In the genomic region with DNA sequence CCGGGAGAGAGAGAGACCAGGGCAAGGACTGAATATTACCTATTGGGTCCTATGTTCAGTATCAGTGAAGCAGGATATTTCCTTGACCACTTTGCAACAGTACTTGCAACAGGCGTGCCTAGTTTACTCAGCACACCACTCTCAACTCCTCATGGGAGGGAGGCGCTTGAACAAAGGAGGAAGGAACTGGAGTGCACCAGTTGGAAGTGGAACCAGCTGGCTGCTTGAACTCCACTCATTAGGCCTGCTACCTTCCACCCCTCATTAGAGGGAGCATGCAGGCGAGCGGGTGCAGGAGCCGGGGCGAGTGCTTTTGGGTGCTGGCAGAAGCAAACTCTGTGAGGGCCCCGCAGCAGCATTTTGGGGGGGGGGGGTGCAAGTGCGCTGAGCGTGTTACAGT, we compare ENCODE assay signal across 14 cellular contexts.
DNase-seq lines count a peak whose midpoint lies in the region; ATAC-seq and TF ChIP-seq lines count a peak whose summit lies in the region.
"Had no signal": no experiment of that assay in that cellular context is flagged by ENCODE, and none has a peak within 500 bp of the region (broad histone marks: within the 10 kb centered on the region; RNA-seq: fewer than 3 reads in every experiment).

No MANE protein-coding gene starts in this region.

- H3K4me1 ChIP-seq in endodermal cell (ENCODE audit: control insufficient read depth, insufficient read depth, low read length) (no peaks in the 10 kb centered on the region), lower lobe of right lung (no peaks in the 10 kb centered on the region), upper lobe of right lung (no peaks in the 10 kb centered on the region)
- no peaks in the 10 kb centered on the region for H3K4me1 ChIP-seq in CD8-positive, alpha-beta memory T cell (ENCODE audit: insufficient read depth, low read length)

- H3K27me3 Mint-ChIP-seq in endodermal cell (ENCODE audit: insufficient read depth), result no peaks in the 10 kb centered on the region
- no peaks in the 10 kb centered on the region for H3K27me3 Mint-ChIP-seq in CD8-positive, alpha-beta memory T cell

- H3K4me3 ChIP-seq in endodermal cell (ENCODE audit: low read length) (no peak overlapping the region), lower lobe of right lung (no peak overlapping the region), upper lobe of right lung (no peak overlapping the region)
- H3K4me3 ChIP-seq in CD8-positive, alpha-beta memory T cell (ENCODE audit: low read length), result no peak overlapping the region
- H3K4me3 ChIP-seq: BLaER1, GM23248 had no signal

- WGBS in endodermal cell (ENCODE audit: insufficient coverage in 1 of 2, insufficient read length in 1 of 2), 2 experiments, result 93 to 100% methylated on average over 1 to 10 of the region's 10 CpGs

- intact Hi-C loops in lower lobe of right lung (cut with DNase I) (no loop called here), upper lobe of right lung (cut with DNase I) (no loop called here), posterior vena cava (cut with DNase I) (no loop called here)

- H3K27ac ChIP-seq in endodermal cell (ENCODE audit: low read depth, low read length), result no peak overlapping the region
- H3K27ac ChIP-seq in lower lobe of right lung, result no peak overlapping the region
- H3K27ac ChIP-seq in upper lobe of right lung, result no peak overlapping the region
- H3K27ac ChIP-seq in CD8-positive, alpha-beta memory T cell (ENCODE audit: low read depth, low read length), result no peak overlapping the region
- H3K27ac ChIP-seq: BLaER1, GM23248 had no signal

- peak; percentile 46 to 78 for ATAC-seq in lower lobe of right lung
- ATAC-seq in upper lobe of right lung, result peak; percentile 63

- CTCF ChIA-PET in CD8-positive, alpha-beta memory T cell (lab: Charles Lee), result no interaction called here

- peaks cover 8% of the 10 kb centered on the region for H3K36me3 Mint-ChIP-seq in endodermal cell (ENCODE audit: low read depth)
- H3K36me3 Mint-ChIP-seq in CD8-positive, alpha-beta memory T cell, result no peaks in the 10 kb centered on the region

- peaks cover 16% of the 10 kb centered on the region for H3K9me3 ChIP-seq in endodermal cell (ENCODE audit: control insufficient read depth, low read length)
- H3K9me3 ChIP-seq in lower lobe of right lung, result no peaks in the 10 kb centered on the region
- H3K9me3 ChIP-seq in upper lobe of right lung, result no peaks in the 10 kb centered on the region
- no peaks in the 10 kb centered on the region for H3K9me3 ChIP-seq in CD8-positive, alpha-beta memory T cell (ENCODE audit: low read length)
- H3K9me3 ChIP-seq: BLaER1 had no signal

- H3K4me1 Mint-ChIP-seq in endodermal cell, result peaks cover 36% of the 10 kb centered on the region
- H3K4me1 Mint-ChIP-seq in CD8-positive, alpha-beta memory T cell, result no peaks in the 10 kb centered on the region

- no peak overlapping the region for H3K9ac ChIP-seq in endodermal cell (ENCODE audit: extremely low read depth, low read length, poor library complexity, severe bottlenecking)
- H3K9ac ChIP-seq: BLaER1, GM23248 had no signal

- peak overlapping the region; percentile 70 for H3K27ac Mint-ChIP-seq in endodermal cell
- no peak overlapping the region for H3K27ac Mint-ChIP-seq in CD8-positive, alpha-beta memory T cell

- POLR2A ChIA-PET in CD8-positive, alpha-beta memory T cell (lab: Charles Lee), result no interaction called here

- TF ChIP-seq CTCF in endodermal cell (conservative IDR thresholded peaks at IDR 0.05) (no peak), lower lobe of right lung (IDR thresholded peaks at IDR 0.05) (no peak), upper lobe of right lung (IDR thresholded peaks at IDR 0.05) (no peak)

- H3K9me3 Mint-ChIP-seq in endodermal cell, result peaks cover 18% of the 10 kb centered on the region
- H3K9me3 Mint-ChIP-seq in CD8-positive, alpha-beta memory T cell, result peaks cover 13 to 26% (median 17%) of the 10 kb centered on the region in 5 donors

- no peaks in the 10 kb centered on the region for H3K27me3 ChIP-seq in endodermal cell (ENCODE audit: control insufficient read depth, insufficient read depth, low read length, poor library complexity, severe bottlenecking)
- H3K27me3 ChIP-seq in lower lobe of right lung (ENCODE audit: low read depth), result no peaks in the 10 kb centered on the region
- H3K27me3 ChIP-seq in upper lobe of right lung, result no peaks in the 10 kb centered on the region
- H3K27me3 ChIP-seq in CD8-positive, alpha-beta memory T cell (ENCODE audit: insufficient read depth, low read length, poor library complexity, severe bottlenecking), result no peaks in the 10 kb centered on the region
- H3K27me3 ChIP-seq: BLaER1 had no signal

- no peak overlapping the region for H3K4me3 Mint-ChIP-seq in endodermal cell
- no peak overlapping the region for H3K4me3 Mint-ChIP-seq in CD8-positive, alpha-beta memory T cell

- H3K36me3 ChIP-seq in endodermal cell (ENCODE audit: control insufficient read depth, insufficient read depth, low read length), result no peaks in the 10 kb centered on the region
- H3K36me3 ChIP-seq in lower lobe of right lung, result no peaks in the 10 kb centered on the region
- no peaks in the 10 kb centered on the region for H3K36me3 ChIP-seq in upper lobe of right lung
- H3K36me3 ChIP-seq in CD8-positive, alpha-beta memory T cell (ENCODE audit: insufficient read depth, low read length), result no peaks in the 10 kb centered on the region
- H3K36me3 ChIP-seq: BLaER1 had no signal

- DNase-seq in NCI-H748 (lab: John Stamatoyannopoulos, UW; ENCODE audit: unreplicated experiment) (peak; percentile 3), NCI-H748 treated with DMSO at 0.1 percent for 48 hours (lab: John Stamatoyannopoulos, UW) (no peak), endodermal cell (peak; percentile 40), lower lobe of right lung (no peak), upper lobe of right lung (no peak), dermis blood vessel endothelial cell (no peak), posterior vena cava (ENCODE audit: low spot score) (no peak)
- DNase-seq in CD8-positive, alpha-beta memory T cell, result no peak
- DNase-seq: 8988T, AML-193, DMS53, GM23248, H7 had no signal

Comparison
In these comparisons a context has a peak if more than half of its experiments do, and no peak if none do; other contexts are left out.
1. DNase-seq: peak in NCI-H748 (single experiment) and endodermal cell (single experiment); none in NCI-H748 treated with DMSO at 0.1 percent for 48 hours (single experiment), lower lobe of right lung (single experiment), upper lobe of right lung (single experiment), CD8-positive, alpha-beta memory T cell (0 of 5), dermis blood vessel endothelial cell (single experiment) and posterior vena cava (single experiment).